9 cellular contexts compared by ENCODE assay signal in the genomic region with DNA sequence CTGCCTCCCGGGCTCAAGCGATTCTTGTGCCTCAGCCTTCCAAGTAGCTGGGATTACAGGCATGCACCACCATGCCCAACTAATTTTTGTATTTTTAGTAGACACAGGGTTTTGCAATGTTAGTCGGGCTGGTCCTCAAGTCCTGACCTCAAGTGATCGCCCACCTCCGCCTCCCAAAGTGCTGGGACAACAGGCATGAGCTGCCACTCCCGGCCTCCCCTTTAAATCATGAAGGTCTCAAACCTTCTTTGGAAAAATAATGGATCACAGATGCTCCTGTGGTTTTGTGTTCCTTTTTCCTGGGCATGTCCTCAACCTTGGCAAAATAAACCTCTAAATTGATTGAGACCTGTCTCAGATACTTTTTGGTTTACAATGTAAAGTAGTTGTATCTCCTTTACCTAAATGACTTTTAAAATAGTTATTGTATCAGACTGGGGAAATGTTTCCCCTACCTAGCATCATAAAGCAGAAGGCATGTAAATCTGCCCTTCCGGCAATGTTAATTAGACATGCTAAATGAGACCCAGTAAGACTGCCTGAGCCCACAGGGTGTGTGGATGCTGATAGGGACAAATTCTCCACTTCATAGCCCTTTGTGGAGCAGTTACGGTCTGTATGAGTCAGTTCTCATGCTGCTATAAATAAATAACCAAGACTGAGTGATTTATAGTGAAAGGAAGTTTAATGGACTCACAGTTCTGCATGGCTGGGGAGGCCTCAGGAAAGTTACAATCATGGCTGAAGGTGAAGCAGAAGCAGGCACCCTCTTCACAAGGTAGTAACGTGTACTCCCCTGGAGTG. TPM values are rescaled to one million over a fixed set of nuclear protein-coding genes. Genes with fewer than 3 reads are reported as not detected.
DNase-seq lines count a peak whose midpoint lies in the region; ATAC-seq and TF ChIP-seq lines count a peak whose summit lies in the region.
"Had no signal": no experiment of that assay in that cellular context is flagged by ENCODE, and none has a peak within 500 bp of the region (broad histone marks: within the 10 kb centered on the region; RNA-seq: fewer than 3 reads in every experiment).

No MANE protein-coding gene starts in this region.

- H3K27ac ChIP-seq in HUES64 (ENCODE audit: low read depth, low read length) (peak overlapping the region; percentile 91), ectodermal cell (ENCODE audit: insufficient read depth, low read depth, low read length, poor library complexity, severe bottlenecking) (peak overlapping the region; percentile 16)

- H3K27me3 ChIP-seq in HUES64 (ENCODE audit: insufficient read depth, low read length) (no peaks in the 10 kb centered on the region), ectodermal cell (ENCODE audit: control insufficient read depth, insufficient read depth, low read length, poor library complexity, severe bottlenecking) (no peaks in the 10 kb centered on the region)

- no peaks in the 10 kb centered on the region; the same call in 1 of the 2 replicates for H3K36me3 ChIP-seq in HUES64 (ENCODE audit: insufficient read depth, low read length)
- no peaks in the 10 kb centered on the region for H3K36me3 ChIP-seq in ectodermal cell (ENCODE audit: control insufficient read depth, insufficient read depth, low read length)

- peak; percentile 44 for DNase-seq in retinal pigment epithelial cell (ENCODE audit: low read depth)
- DNase-seq in inferior parietal cortex (ENCODE audit: extremely low spot score) = no peak
- no peak for DNase-seq in NCI-H526 treated with DMSO at 0.1 percent for 48 hours (lab: John Stamatoyannopoulos, UW)
- no peak for DNase-seq in T-helper 1 cell
- DNase-seq: anterior cingulate cortex had no signal

- peak overlapping the region; percentile 40 for H3K9ac ChIP-seq in HUES64 (ENCODE audit: low read depth, low read length)

- H3K4me1 ChIP-seq in HUES64 (ENCODE audit: insufficient read depth, low read length) (peaks cover 41% of the 10 kb centered on the region), ectodermal cell (ENCODE audit: control insufficient read depth, insufficient read depth, low read length) (peaks cover 5% of the 10 kb centered on the region)

- H3K4me3 ChIP-seq in HUES64 (ENCODE audit: low read length) (no peak overlapping the region), ectodermal cell (ENCODE audit: insufficient read depth, low read depth, low read length) (no peak overlapping the region), retinal pigment epithelial cell (ENCODE audit: low read length) (no peak overlapping the region)

- peak; percentile 56 for ATAC-seq in GM19463 (IDR thresholded peaks at IDR 0.05; ENCODE audit: unreplicated experiment)
- ATAC-seq in HG02798 (IDR thresholded peaks at IDR 0.05; ENCODE audit: poor library complexity, unreplicated experiment) = no peak

- TF ChIP-seq CTCF in retinal pigment epithelial cell (conservative IDR thresholded peaks at IDR 0.05; ENCODE audit: low read depth, low read length) = no peak

- 60% methylated on average over 9 of the region's 9 CpGs for WGBS in HUES64
- WGBS in ectodermal cell, 2 experiments = 73% methylated on average over 9 of the region's 9 CpGs

- H3K9me3 ChIP-seq in HUES64 (ENCODE audit: insufficient read depth, low read depth, low read length) = peaks cover 31% of the 10 kb centered on the region
- H3K9me3 ChIP-seq in ectodermal cell (ENCODE audit: control insufficient read depth, low read length) = peaks cover 2% of the 10 kb centered on the region

RNA-seq across cellular contexts. Expression of a gene that starts 27.8 kb away (rescaled TPM):
- 87.6 TPM for polyA plus RNA-seq in HUES64 (2013, experiment 1 of 2)
- polyA plus RNA-seq in HUES64 (2013, experiment 2 of 2) = 94.8 TPM
- polyA plus RNA-seq in ectodermal cell (2013, experiment 1 of 4) = 39.8 TPM
- 34.7 TPM for polyA plus RNA-seq in ectodermal cell (2013, experiment 2 of 4)
- polyA plus RNA-seq in ectodermal cell (2013, experiment 3 of 4) = 37.1 TPM
- polyA plus RNA-seq in ectodermal cell (2013, experiment 4 of 4) = 39.0 TPM

RNA-seq across cellular contexts. Expression of a gene that starts 37.2 kb away (rescaled TPM):
- polyA plus RNA-seq in HUES64 (2013, experiment 1 of 2) = 3.2 TPM
- 4.2 TPM for polyA plus RNA-seq in HUES64 (2013, experiment 2 of 2)
- polyA plus RNA-seq in ectodermal cell (2013, experiment 1 of 4) = not detected
- not detected for polyA plus RNA-seq in ectodermal cell (2013, experiment 2 of 4)
- not detected for polyA plus RNA-seq in ectodermal cell (2013, experiment 3 of 4)
- not detected for polyA plus RNA-seq in ectodermal cell (2013, experiment 4 of 4)

RNA-seq across cellular contexts. Expression of a gene that starts 37.3 kb away (rescaled TPM):
- 23.5 TPM for polyA plus RNA-seq in HUES64 (2013, experiment 1 of 2)
- polyA plus RNA-seq in HUES64 (2013, experiment 2 of 2) = 21.2 TPM
- polyA plus RNA-seq in ectodermal cell (2013, experiment 1 of 4) = 28.0 TPM
- polyA plus RNA-seq in ectodermal cell (2013, experiment 2 of 4) = 24.7 TPM
- polyA plus RNA-seq in ectodermal cell (2013, experiment 3 of 4) = 19.1 TPM
- 21.5 TPM for polyA plus RNA-seq in ectodermal cell (2013, experiment 4 of 4)

RNA-seq across cellular contexts. Expression of a gene that starts 59.0 kb away (rescaled TPM):
- polyA plus RNA-seq in HUES64 (2013, experiment 1 of 2) = 4.1 TPM
- polyA plus RNA-seq in HUES64 (2013, experiment 2 of 2) = 4.7 TPM
- polyA plus RNA-seq in ectodermal cell (2013, experiment 1 of 4) = 9.4 TPM
- 11.6 TPM for polyA plus RNA-seq in ectodermal cell (2013, experiment 2 of 4)
- 7.6 TPM for polyA plus RNA-seq in ectodermal cell (2013, experiment 3 of 4)
- polyA plus RNA-seq in ectodermal cell (2013, experiment 4 of 4) = 8.2 TPM
